1 cellular context compared by ENCODE assay signal in the genomic region with DNA sequence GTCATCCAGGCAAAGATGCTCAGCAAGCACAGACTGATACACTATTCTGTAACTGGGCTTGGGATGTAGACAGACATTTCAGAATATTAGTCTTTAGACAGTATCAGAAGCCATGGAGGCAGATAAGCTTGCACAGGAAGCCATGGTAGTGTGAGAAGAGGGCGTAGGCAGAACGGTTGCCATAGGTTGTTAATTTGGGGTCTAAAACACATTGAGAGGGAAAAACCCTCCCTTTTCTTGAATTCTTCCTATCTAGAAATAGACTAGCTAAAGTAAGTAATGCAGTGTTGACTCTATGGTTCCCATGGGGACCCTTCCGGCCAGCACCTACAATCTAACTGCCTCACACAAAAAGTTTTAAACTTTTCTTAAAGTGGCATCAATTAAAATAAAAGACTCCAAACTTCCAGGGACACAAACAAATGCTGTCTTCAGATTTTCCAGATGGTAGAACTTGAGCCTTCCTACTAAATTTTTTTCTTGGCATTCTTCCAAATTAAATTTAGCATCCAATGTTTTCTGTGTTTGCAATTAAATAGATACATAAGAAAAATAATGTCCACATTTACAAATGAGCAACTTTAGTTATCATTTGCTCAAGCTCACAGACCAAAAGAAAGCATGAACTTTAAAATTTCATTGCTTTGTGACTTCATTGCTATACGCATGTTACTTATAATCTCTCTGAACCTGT.
TF ChIP-seq lines count a peak whose summit lies in the region.

No MANE protein-coding gene starts in this region.

TF ChIP-seq in HepG2, 621 proteins besides CTCF, POLR2A, EP300 and RAD21:
- TF ChIP-seq ZNF749 (CRISPR knock-in tag; IDR thresholded peaks at IDR 0.05; ENCODE audit: borderline replicate concordance) (no peak), ZNF563 (CRISPR knock-in tag; IDR thresholded peaks at IDR 0.05) (no peak), MXI1 (IDR thresholded peaks at IDR 0.05; ENCODE audit: borderline replicate concordance, low read depth, low read length) (no peak), TEAD3 (CRISPR knock-in tag; optimal IDR thresholded peaks at IDR 0.05; ENCODE audit: borderline replicate concordance) (no peak), FOXP1 (IDR thresholded peaks at IDR 0.05) (no peak), FOXP1 (CRISPR knock-in tag; IDR thresholded peaks at IDR 0.05) (no peak), ZNF776 (CRISPR knock-in tag; IDR thresholded peaks at IDR 0.05) (no peak), POLR2AphosphoS2 (IDR thresholded peaks at IDR 0.05; ENCODE audit: low read depth, low read length) (no peak), ZNF3 (CRISPR knock-in tag; IDR thresholded peaks at IDR 0.05) (no peak), MTA1 (CRISPR knock-in tag; IDR thresholded peaks at IDR 0.05; ENCODE audit: borderline replicate concordance) (no peak)
- TF ChIP-seq, protein P1, sequence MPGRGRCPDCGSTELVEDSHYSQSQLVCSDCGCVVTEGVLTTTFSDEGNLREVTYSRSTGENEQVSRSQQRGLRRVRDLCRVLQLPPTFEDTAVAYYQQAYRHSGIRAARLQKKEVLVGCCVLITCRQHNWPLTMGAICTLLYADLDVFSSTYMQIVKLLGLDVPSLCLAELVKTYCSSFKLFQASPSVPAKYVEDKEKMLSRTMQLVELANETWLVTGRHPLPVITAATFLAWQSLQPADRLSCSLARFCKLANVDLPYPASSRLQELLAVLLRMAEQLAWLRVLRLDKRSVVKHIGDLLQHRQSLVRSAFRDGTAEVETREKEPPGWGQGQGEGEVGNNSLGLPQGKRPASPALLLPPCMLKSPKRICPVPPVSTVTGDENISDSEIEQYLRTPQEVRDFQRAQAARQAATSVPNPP (CRISPR knock-in tag; IDR thresholded peaks at IDR 0.05): no peak
- TF ChIP-seq, protein P2, sequence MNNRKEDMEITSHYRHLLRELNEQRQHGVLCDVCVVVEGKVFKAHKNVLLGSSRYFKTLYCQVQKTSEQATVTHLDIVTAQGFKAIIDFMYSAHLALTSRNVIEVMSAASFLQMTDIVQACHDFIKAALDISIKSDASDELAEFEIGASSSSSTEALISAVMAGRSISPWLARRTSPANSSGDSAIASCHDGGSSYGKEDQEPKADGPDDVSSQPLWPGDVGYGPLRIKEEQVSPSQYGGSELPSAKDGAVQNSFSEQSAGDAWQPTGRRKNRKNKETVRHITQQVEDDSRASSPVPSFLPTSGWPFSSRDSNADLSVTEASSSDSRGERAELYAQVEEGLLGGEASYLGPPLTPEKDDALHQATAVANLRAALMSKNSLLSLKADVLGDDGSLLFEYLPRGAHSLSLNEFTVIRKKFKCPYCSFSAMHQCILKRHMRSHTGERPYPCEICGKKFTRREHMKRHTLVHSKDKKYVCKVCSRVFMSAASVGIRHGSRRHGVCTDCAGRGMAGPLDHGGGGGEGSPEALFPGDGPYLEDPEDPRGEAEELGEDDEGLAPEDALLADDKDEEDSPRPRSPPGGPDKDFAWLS (CRISPR knock-in tag; IDR thresholded peaks at IDR 0.05; ENCODE audit: borderline replicate concordance): no peak
- TF ChIP-seq, protein P3, sequence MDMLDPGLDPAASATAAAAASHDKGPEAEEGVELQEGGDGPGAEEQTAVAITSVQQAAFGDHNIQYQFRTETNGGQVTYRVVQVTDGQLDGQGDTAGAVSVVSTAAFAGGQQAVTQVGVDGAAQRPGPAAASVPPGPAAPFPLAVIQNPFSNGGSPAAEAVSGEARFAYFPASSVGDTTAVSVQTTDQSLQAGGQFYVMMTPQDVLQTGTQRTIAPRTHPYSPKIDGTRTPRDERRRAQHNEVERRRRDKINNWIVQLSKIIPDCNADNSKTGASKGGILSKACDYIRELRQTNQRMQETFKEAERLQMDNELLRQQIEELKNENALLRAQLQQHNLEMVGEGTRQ (IDR thresholded peaks at IDR 0.05; ENCODE audit: low read depth, low read length): no peak
- TF ChIP-seq, protein P3 (CRISPR knock-in tag; IDR thresholded peaks at IDR 0.05; ENCODE audit: borderline replicate concordance): no peak
